Comparison of ENCODE assay signal across 1 cellular context in the genomic region with DNA sequence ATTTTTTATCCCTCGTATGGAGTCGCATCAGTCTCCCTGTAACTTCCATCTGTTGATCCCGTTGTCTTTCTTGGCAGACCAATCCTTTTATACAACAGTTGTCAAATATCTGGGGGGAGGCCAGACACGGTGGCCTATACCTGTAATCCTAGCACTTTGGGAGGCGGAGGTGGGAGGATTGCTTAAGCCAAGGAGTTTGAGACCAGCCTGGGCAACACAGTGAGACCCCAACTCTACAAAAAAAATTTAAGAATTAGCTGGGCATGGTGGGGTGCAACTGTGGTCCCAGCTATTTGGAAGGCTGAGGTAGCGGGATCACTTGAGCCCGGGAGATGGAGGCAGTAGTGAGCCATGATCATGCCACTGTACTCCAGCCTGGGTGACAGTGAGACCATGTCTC.
TF ChIP-seq lines count a peak whose summit lies in the region.

No MANE protein-coding gene starts in this region.

TF ChIP-seq in H1, 55 proteins besides CTCF, POLR2A, EP300 and RAD21:
- TF ChIP-seq SP1 (IDR thresholded peaks at IDR 0.05; ENCODE audit: low read depth, low read length) (no peak), RFX5 (IDR thresholded peaks at IDR 0.05; ENCODE audit: borderline replicate concordance, low read depth, low read length) (no peak), RBBP5 (IDR thresholded peaks at IDR 0.05; ENCODE audit: borderline replicate concordance, low read depth, low read length) (no peak), FOSL1 (IDR thresholded peaks at IDR 0.05; ENCODE audit: insufficient read depth, low read depth, low read length) (no peak), EZH2 (IDR thresholded peaks at IDR 0.05; ENCODE audit: low read depth, low read length, severe bottlenecking) (no peak), POU5F1 (IDR thresholded peaks at IDR 0.05; ENCODE audit: low read depth, low read length) (no peak), TBP (IDR thresholded peaks at IDR 0.05; ENCODE audit: low read depth, low read length) (no peak), JUND (IDR thresholded peaks at IDR 0.05; ENCODE audit: low read length) (no peak), BRCA1 (IDR thresholded peaks at IDR 0.05; ENCODE audit: low read depth, low read length) (no peak)
- TF ChIP-seq, protein P1, sequence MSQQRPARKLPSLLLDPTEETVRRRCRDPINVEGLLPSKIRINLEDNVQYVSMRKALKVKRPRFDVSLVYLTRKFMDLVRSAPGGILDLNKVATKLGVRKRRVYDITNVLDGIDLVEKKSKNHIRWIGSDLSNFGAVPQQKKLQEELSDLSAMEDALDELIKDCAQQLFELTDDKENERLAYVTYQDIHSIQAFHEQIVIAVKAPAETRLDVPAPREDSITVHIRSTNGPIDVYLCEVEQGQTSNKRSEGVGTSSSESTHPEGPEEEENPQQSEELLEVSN (IDR thresholded peaks at IDR 0.05), result no peak
